27 cellular contexts compared by ENCODE assay signal in the genomic region with DNA sequence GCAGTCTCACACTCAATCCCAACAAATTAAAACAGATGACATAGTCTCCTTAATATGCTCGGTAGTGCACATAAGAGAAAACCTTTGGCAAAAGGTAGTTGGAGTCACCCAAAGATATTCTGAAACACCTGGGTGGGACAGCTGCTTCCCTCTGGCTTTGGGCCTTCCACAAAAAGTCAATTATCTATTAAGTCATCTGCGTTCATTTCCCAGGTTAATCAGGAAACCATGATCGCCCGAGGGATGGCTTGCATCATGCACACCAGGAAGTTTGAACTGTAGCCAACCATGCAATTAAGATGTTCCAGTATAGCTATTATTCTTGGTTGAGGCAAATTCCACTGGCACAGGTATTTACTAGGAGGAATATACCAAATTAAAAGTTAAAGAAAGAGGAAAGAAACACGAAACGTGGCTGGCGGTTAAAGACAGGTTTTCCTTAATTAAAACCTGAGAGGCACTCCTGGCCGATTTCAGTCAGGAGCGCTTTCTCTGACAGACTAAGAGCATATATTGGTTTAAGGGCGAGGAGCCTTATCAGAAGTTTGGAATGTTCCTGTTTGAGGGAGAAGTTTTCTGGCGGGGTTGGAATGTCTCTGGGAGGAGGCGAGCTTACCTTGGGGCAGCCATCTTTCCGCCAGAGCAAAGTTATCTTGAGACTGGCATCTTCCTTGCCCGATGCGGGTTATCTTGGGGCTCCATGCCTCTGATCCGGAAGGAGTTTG. TPM values are rescaled to one million over a fixed set of nuclear protein-coding genes. Genes with fewer than 3 reads are reported as not detected.
A peak's percentile ranks its signal among the peaks of the same experiment; 100 is the strongest.
DNase-seq lines count a peak whose midpoint lies in the region; ATAC-seq, FAIRE-seq and TF ChIP-seq lines count a peak whose summit lies in the region.
"Had no signal": no experiment of that assay in that cellular context is flagged by ENCODE, and none has a peak within 500 bp of the region (broad histone marks: within the 10 kb centered on the region; RNA-seq: fewer than 3 reads in every experiment).

No MANE protein-coding gene starts in this region.

- H2AFZ ChIP-seq in IMR-90 (replicated peaks; ENCODE audit: low read length, poor library complexity) (no peak overlapping the region), keratinocyte (ENCODE audit: control insufficient read depth, low read length) (peak overlapping the region; percentile 97)
- H2AFZ ChIP-seq: neural progenitor cell had no signal

- H2AK9ac ChIP-seq in IMR-90 (replicated peaks; ENCODE audit: low read depth, low read length, poor library complexity): peak overlapping the region; percentile 37

- H4K8ac ChIP-seq in IMR-90 (ENCODE audit: low read depth in 2 of 2, low read length in 2 of 2): no peak overlapping the region

- in situ Hi-C loops in IMR-90 (cut with MboI; ENCODE audit: low sequenced_read_pairs): no loop called here

- H3K4me2 ChIP-seq in IMR-90 (ENCODE audit: low read depth, low read length): no peak overlapping the region
- H3K4me2 ChIP-seq in keratinocyte (ENCODE audit: control insufficient read depth, extremely low read depth, insufficient read depth, low read depth, low read length): peak overlapping the region; percentile 78
- H3K4me2 ChIP-seq: neural progenitor cell, smooth muscle cell had no signal

- ATAC-seq in IMR-90 (ENCODE audit: low read depth): no peak
- peak; percentile 96 for ATAC-seq in RWPE2 (ENCODE audit: low read depth)
- no peak for ATAC-seq in GM18511 (IDR thresholded peaks at IDR 0.05; ENCODE audit: unreplicated experiment)
- ATAC-seq in HG02642 (IDR thresholded peaks at IDR 0.05; ENCODE audit: poor library complexity, unreplicated experiment): no peak
- ATAC-seq: gastrocnemius medialis, left cardiac atrium, T-helper 17 cell, WTC11 had no signal

- H4K5ac ChIP-seq in IMR-90 (ENCODE audit: low read depth, low read length): no peak overlapping the region

- H2BK120ac ChIP-seq in IMR-90 (ENCODE audit: low read depth, low read length): no peak overlapping the region

- no peak overlapping the region for H2BK5ac ChIP-seq in IMR-90 (ENCODE audit: low read depth, low read length, poor library complexity, severe bottlenecking)

- dilution Hi-C loops in IMR-90 (cut with HindIII; ENCODE audit: low sequenced_read_pairs, unreplicated experiment) (no loop called here), keratinocyte (cut with MboI; ENCODE audit: extremely low pct_ligation_motif_present, low sequenced_read_pairs) (no loop called here)

- 60% methylated on average over 3 of the region's 16 CpGs; no CpG with 5 or more reads in 1 of the 2 experiments for WGBS in IMR-90 (ENCODE audit: extremely low coverage in 2 of 2, insufficient read length in 1 of 2), 2 experiments

- H3K9ac ChIP-seq in IMR-90 (ENCODE audit: low read depth, low read length) (no peak overlapping the region), keratinocyte (ENCODE audit: control insufficient read depth, extremely low read depth, insufficient read depth, low read length) (peak overlapping the region; percentile 79)
- H3K9ac ChIP-seq: neural progenitor cell had no signal

- H3K79me1 ChIP-seq in IMR-90 (ENCODE audit: low read depth in 1 of 2, low read length in 2 of 2): no peaks in the 10 kb centered on the region

- H3K79me2 ChIP-seq in keratinocyte (ENCODE audit: control insufficient read depth, insufficient read depth, low read length): no peaks in the 10 kb centered on the region

- POLR2A ChIA-PET in IMR-90 (lab: Charles Lee; ENCODE audit: unreplicated experiment): no interaction called here

- H3K27ac ChIP-seq in 22Rv1 (peak overlapping the region; percentile 49), IMR-90 (ENCODE audit: insufficient read depth, low read length) (no peak overlapping the region), RWPE2 (ENCODE audit: poor library complexity, severe bottlenecking) (peak overlapping the region; percentile 100), keratinocyte (ENCODE audit: control insufficient read depth, insufficient read depth, low read length) (peak overlapping the region; percentile 98)
- H3K27ac ChIP-seq: gastrocnemius medialis, HL-60, neural progenitor cell had no signal

- H2AK5ac ChIP-seq in IMR-90 (ENCODE audit: low read depth, low read length): no peak overlapping the region

- H3K4ac ChIP-seq in IMR-90 (ENCODE audit: low read depth, low read length): no peak overlapping the region

- no peak overlapping the region for H2BK20ac ChIP-seq in IMR-90 (ENCODE audit: low read depth, low read length)

- H3K23ac ChIP-seq in IMR-90 (ENCODE audit: low read depth, low read length): no peak overlapping the region

- no peak overlapping the region for H4K91ac ChIP-seq in IMR-90 (ENCODE audit: insufficient read depth, low read depth, low read length)

- no peak overlapping the region for H3K18ac ChIP-seq in IMR-90 (ENCODE audit: low read depth, low read length)

- BruUV-seq in IMR-90 (replicated peaks; lab: Mats Ljungman, UMichigan): no TSS peak

- no peak overlapping the region for H2BK15ac ChIP-seq in IMR-90 (ENCODE audit: low read depth, low read length)

- no peak for TF ChIP-seq CTCF in 22Rv1 (IDR thresholded peaks at IDR 0.05)
- no peak for TF ChIP-seq CTCF in IMR-90 (conservative IDR thresholded peaks at IDR 0.05; ENCODE audit: low read depth, low read length)
- TF ChIP-seq CTCF in RWPE2 (IDR thresholded peaks at IDR 0.05; ENCODE audit: poor library complexity, severe bottlenecking): no peak
- no peak for TF ChIP-seq CTCF in keratinocyte (optimal IDR thresholded peaks at IDR 0.05 in 1 of 3, IDR thresholded peaks at IDR 0.05 in 1 of 3, conservative IDR thresholded peaks at IDR 0.05 in 1 of 3; ENCODE audit: extremely low read depth in 1 of 3, insufficient read depth in 2 of 3, low read length in 3 of 3)

- H3K9me1 ChIP-seq in IMR-90 (ENCODE audit: insufficient read depth, low read length) (no peaks in the 10 kb centered on the region), keratinocyte (ENCODE audit: control insufficient read depth, extremely low read depth, insufficient read depth, low read length) (no peaks in the 10 kb centered on the region)

- H3K4me3 ChIP-seq in IMR-90 (ENCODE audit: insufficient read depth, low read depth, low read length): no peak overlapping the region
- no peak overlapping the region for H3K4me3 ChIP-seq in RWPE2 (ENCODE audit: severe bottlenecking)
- peak overlapping the region in 2 of 3 experiments; percentile 35 to 53 for H3K4me3 ChIP-seq in keratinocyte (ENCODE audit: control insufficient read depth in 2 of 3, extremely low read depth in 1 of 3, insufficient read depth in 2 of 3, low read depth in 1 of 3, low read length in 3 of 3)
- H3K4me3 ChIP-seq: gastrocnemius medialis, neural progenitor cell, smooth muscle cell had no signal

- no peak for TF ChIP-seq RAD21 in IMR-90 (IDR thresholded peaks at IDR 0.05; ENCODE audit: low read length)

- TF ChIP-seq POLR2A in IMR-90 (IDR thresholded peaks at IDR 0.05; ENCODE audit: low read depth, low read length): no peak

- H4K20me1 ChIP-seq in IMR-90 (ENCODE audit: insufficient read depth, low read length): no peaks in the 10 kb centered on the region
- no peaks in the 10 kb centered on the region for H4K20me1 ChIP-seq in keratinocyte (ENCODE audit: control insufficient read depth, extremely low read depth, insufficient read depth, low read length)

- H3K14ac ChIP-seq in IMR-90 (replicated peaks; ENCODE audit: low read depth, low read length): no peak overlapping the region

- no peaks in the 10 kb centered on the region for H3K4me1 ChIP-seq in IMR-90 (ENCODE audit: control insufficient read depth, insufficient read depth, low read length)
- H3K4me1 ChIP-seq in RWPE2 (ENCODE audit: insufficient read depth, poor library complexity, severe bottlenecking): peaks cover 46% of the 10 kb centered on the region
- H3K4me1 ChIP-seq in keratinocyte (ENCODE audit: control insufficient read depth, extremely low read depth, insufficient read depth, low read length): peaks cover 26% of the 10 kb centered on the region
- H3K4me1 ChIP-seq: gastrocnemius medialis, neural progenitor cell had no signal

- H3K9me3 ChIP-seq in IMR-90 (ENCODE audit: control insufficient read depth, insufficient read depth, low read length): peaks cover 8% of the 10 kb centered on the region; the same call in 1 of the 2 replicates
- H3K9me3 ChIP-seq in RWPE2 (ENCODE audit: severe bottlenecking): no peaks in the 10 kb centered on the region
- no peaks in the 10 kb centered on the region for H3K9me3 ChIP-seq in keratinocyte (ENCODE audit: control insufficient read depth, low read depth, low read length)
- H3K9me3 ChIP-seq: gastrocnemius medialis had no signal

- H3K27me3 ChIP-seq in IMR-90 (ENCODE audit: control insufficient read depth, insufficient read depth, low read length) (no peaks in the 10 kb centered on the region), RWPE2 (ENCODE audit: insufficient read depth, poor library complexity, severe bottlenecking) (no peaks in the 10 kb centered on the region), keratinocyte (ENCODE audit: control insufficient read depth, extremely low read depth, insufficient read depth, low read length) (no peaks in the 10 kb centered on the region)
- H3K27me3 ChIP-seq: gastrocnemius medialis, neural progenitor cell had no signal

- H3K36me3 ChIP-seq in IMR-90 (ENCODE audit: control insufficient read depth, insufficient read depth, low read length) (no peaks in the 10 kb centered on the region), RWPE2 (ENCODE audit: low read depth) (no peaks in the 10 kb centered on the region), keratinocyte (ENCODE audit: control insufficient read depth in 2 of 2, extremely low read depth in 1 of 2, insufficient read depth in 2 of 2, low read length in 2 of 2) (no peaks in the 10 kb centered on the region)
- H3K36me3 ChIP-seq: gastrocnemius medialis, neural progenitor cell had no signal

- intact Hi-C loops in IMR-90 (cut with micrococcal nuclease): no loop called here
- intact Hi-C loops in posterior cingulate gyrus (cut with DNase I): no loop called here

- H3K56ac ChIP-seq in IMR-90 (ENCODE audit: extremely low read depth, insufficient read depth, low read length): no peak overlapping the region

- DNase-seq in IMR-90: no peak
- peak; percentile 89 for DNase-seq in RWPE2 (ENCODE audit: low spot score)
- DNase-seq in keratinocyte (ENCODE audit: low read depth, low spot score): peak; percentile 90
- no peak for DNase-seq in DMS79 (lab: John Stamatoyannopoulos, UW)
- no peak for DNase-seq in posterior cingulate gyrus
- DNase-seq: ACHN; activated CD4-positive, alpha-beta memory T cell treated with anti-CD3 and anti-CD28 coated beads, Interleukin-2, amount 10 ng/mL, durations not matched to agents 7 days and 5 days; activated naive CD4-positive, alpha-beta T cell treated with anti-CD3 and anti-CD28 coated beads, Interleukin-2, amount 50 U/mL, for 16 hours; activated T-cell treated with anti-CD3 and anti-CD28 coated beads, Interleukin-2, amount 50 U/mL, for 1 hour; DMS53; gastrocnemius medialis; left cardiac atrium; NCI-H1092; NK-92 treated with Interleukin-12 subunit alpha and Interleukin-12 subunit beta, amount 100 ng/mL, for 24 hours; stimulated activated CD4-positive, alpha-beta T cell treated with anti-CD3 and anti-CD28 coated beads, Interleukin-4, amount 100 ng/mL, for 24 hours; T-helper 17 cell had no signal

- peak; percentile 95 for FAIRE-seq in keratinocyte (lab: Jason Lieb, UNC)

- CTCF ChIA-PET in IMR-90 (lab: Yijun Ruan, JAX): no interaction called here

RNA-seq across cellular contexts. Expression of gene CLDN17, which starts 19.9 kb away (rescaled TPM):
- total RNA-seq in IMR-90 (2012; rRNA removed): not detected in 2 replicates
- polyA plus RNA-seq in IMR-90 (2012; rRNA removed) (not detected in 2 replicates), keratinocyte (0.16 to 0.28 TPM in 2 of 3 replicates, not detected in the other)
- polyA plus RNA-seq in IMR-90 (2012; cell fraction: cytosol; rRNA removed): not detected in 2 replicates
- not detected in 2 replicates for polyA plus RNA-seq in IMR-90 (2012; cell fraction: nucleus; rRNA removed; ENCODE audit: low replicate concordance)
- polyA plus RNA-seq in keratinocyte (2011; ENCODE audit: low read depth): 1.7 TPM
- polyA plus RNA-seq in keratinocyte (2011; cell fraction: cytosol; rRNA removed): 0.26 TPM in 1 of 2 replicates, not detected in the other
- polyA plus RNA-seq in keratinocyte (2011; cell fraction: nucleus; rRNA removed): 0.42 TPM in 1 of 2 replicates, not detected in the other
- 0.09 and 5.7 TPM in 2 replicates for polyA plus RNA-seq in keratinocyte (2012; ENCODE audit: low replicate concordance)
- polyA minus RNA-seq in keratinocyte: not detected in 3 replicates
- polyA minus RNA-seq in keratinocyte (2011; cell fraction: cytosol; rRNA and poly(A)+ RNA removed): not detected
- polyA minus RNA-seq in keratinocyte (2011; cell fraction: nucleus; rRNA and poly(A)+ RNA removed): not detected in 2 replicates
- total RNA-seq: activated CD4-positive, alpha-beta memory T cell treated with anti-CD3 and anti-CD28 coated beads, Interleukin-2, amount 10 ng/mL, durations not matched to agents 7 days and 5 days; gastrocnemius medialis; left cardiac atrium; mononuclear cell; pulmonary artery endothelial cell; smooth muscle cell; T-helper 17 cell; temporal lobe; WTC11 had no signal
- polyA plus RNA-seq: CD14-positive monocyte had no signal

Comparison
In these comparisons a context has a peak if more than half of its experiments do, and no peak if none do; other contexts are left out.
1. DNase-seq: peak in RWPE2 (single experiment) and keratinocyte (single experiment); none in IMR-90 (single experiment), DMS79 (single experiment) and posterior cingulate gyrus (0 of 10).
2. H3K4me3 ChIP-seq: peak in keratinocyte (2 of 3); none in IMR-90 (single experiment) and RWPE2 (single experiment).